ENCODE assay signal across 23 cellular contexts in the genomic region with DNA sequence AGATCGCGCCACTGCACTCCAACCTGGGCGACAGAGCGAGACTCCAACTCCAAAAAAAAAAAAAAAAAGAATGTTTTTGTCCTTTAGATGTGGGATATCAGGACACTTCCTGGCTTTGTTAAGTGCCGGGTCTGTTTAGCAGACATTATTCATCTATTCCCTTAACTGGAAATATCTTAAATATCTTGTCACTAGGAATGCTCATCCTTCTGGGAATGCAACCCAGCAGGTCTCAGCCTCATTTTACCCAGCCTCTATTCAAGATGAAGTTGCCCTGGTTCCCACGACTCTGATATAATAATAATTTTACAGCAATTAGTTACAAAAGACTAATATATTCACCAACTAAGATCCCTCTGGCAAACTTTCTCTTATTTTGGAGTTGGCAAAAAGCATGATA.
"Had no signal": no experiment of that assay in that cellular context is flagged by ENCODE, and none has a peak within 500 bp of the region (broad histone marks: within the 10 kb centered on the region; RNA-seq: fewer than 3 reads in every experiment).

No MANE protein-coding gene starts in this region.

- H3K36me3 ChIP-seq: stomach, suprapubic skin, thoracic aorta, thyroid gland, tibial artery, tibial nerve, transverse colon, upper lobe of left lung, upper lobe of right lung, uterus, vagina had no signal

- H3K9me3 ChIP-seq: suprapubic skin, testis, thoracic aorta, thyroid gland, tibial artery, transverse colon, upper lobe of left lung, upper lobe of right lung, uterus, vagina had no signal

- H3K27ac ChIP-seq: stomach, suprapubic skin, testis, thoracic aorta, thyroid gland, tibial artery, tibial nerve, transverse colon, upper lobe of left lung, upper lobe of right lung, uterus, vagina had no signal

- H3K4me3 ChIP-seq: stomach, suprapubic skin, testis, thoracic aorta, thyroid gland, tibial artery, tibial nerve, transverse colon, upper lobe of left lung, upper lobe of right lung, uterus, vagina had no signal

- DNase-seq: stimulated activated CD4-positive, alpha-beta T cell treated with anti-CD3 and anti-CD28 coated beads, Interleukin-2, amount 100 ng/mL, for 48 hours; stimulated activated CD4-positive, alpha-beta T cell treated with anti-CD3 and anti-CD28 coated beads, Interleukin-4, amount 100 ng/mL, for 1 hour; stimulated activated CD4-positive, alpha-beta T cell treated with anti-CD3 and anti-CD28 coated beads, Interleukin-4, amount 100 ng/mL, for 24 hours; stimulated activated CD4-positive, alpha-beta T cell treated with anti-CD3 and anti-CD28 coated beads, Interleukin-4, amount 100 ng/mL, for 4 hours; stimulated activated CD8-positive, alpha-beta memory T cell treated with anti-CD3 and anti-CD28 coated beads, Interleukin-4, amount 100 ng/mL, for 48 hours; stimulated activated naive B cell treated with anti-CD40 and anti-IgM and Interleukin-4, amounts not matched to agents 10 μg/mL and 1 μg/mL and 100 μg/mL, for 72 hours; stimulated activated naive CD4-positive, alpha-beta T cell; stimulated activated naive CD4-positive, alpha-beta T cell treated with Interleukin-2 at 50 U/mL for 16 hours; stimulated activated naive CD8-positive, alpha-beta T cell treated with anti-CD3 and anti-CD28 coated beads, Interleukin-15, amount 100 ng/mL, for 72 hours; stimulated activated naive CD8-positive, alpha-beta T cell treated with anti-CD3 and anti-CD28 coated beads, Interleukin-15, Interleukin-2, amounts not matched to agents 100 U/mL and 50 U/mL, for 24 hours; stomach; substantia nigra; testis; thyroid gland; tibial artery; transverse colon; upper lobe of right lung; uterus had no signal

- H3K27me3 ChIP-seq: stomach, suprapubic skin, testis, thyroid gland, tibial artery, tibial nerve, transverse colon, upper lobe of left lung, upper lobe of right lung, uterus, vagina had no signal

- H3K4me1 ChIP-seq: stomach, suprapubic skin, testis, thyroid gland, tibial nerve, transverse colon, upper lobe of left lung, upper lobe of right lung, vagina had no signal
